In the genomic region with DNA sequence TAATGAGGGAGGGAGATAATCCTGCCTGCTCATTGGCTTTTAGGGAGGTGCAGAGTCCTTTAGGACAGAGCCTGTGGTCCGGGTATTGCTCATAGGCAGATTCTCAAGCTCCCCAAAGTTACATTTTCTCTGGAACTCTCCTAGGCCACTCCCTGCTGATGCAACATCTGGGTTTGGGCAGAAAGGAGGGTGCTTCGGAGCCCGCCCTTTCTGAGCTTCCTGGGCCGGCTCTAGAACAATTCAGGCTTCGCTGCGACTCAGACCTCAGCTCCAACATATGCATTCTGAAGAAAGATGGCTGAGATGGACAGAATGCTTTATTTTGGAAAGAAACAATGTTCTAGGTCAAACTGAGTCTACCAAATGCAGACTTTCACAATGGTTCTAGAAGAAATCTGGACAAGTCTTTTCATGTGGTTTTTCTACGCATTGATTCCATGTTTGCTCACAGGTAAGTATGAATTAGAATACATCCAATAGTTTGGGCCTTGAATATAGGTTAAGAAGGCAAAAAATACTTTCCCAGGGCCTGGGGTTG, we compare ENCODE assay signal across 1 cellular context.
TF ChIP-seq lines count a peak whose summit lies in the region.

TSS of gene IL20RB (plus strand) at position 233 of the 538 bp plus-strand sequence. CDS start at position 364, 131 bp downstream.

TF ChIP-seq in A549, 52 proteins besides CTCF, POLR2A, EP300 and RAD21 (continued from another document):
- TF ChIP-seq FOXS1 (CRISPR knock-in tag; IDR thresholded peaks at IDR 0.05) (no peak), CHD4 (IDR thresholded peaks at IDR 0.05; ENCODE audit: borderline replicate concordance) (no peak)
- TF ChIP-seq, protein P1, sequence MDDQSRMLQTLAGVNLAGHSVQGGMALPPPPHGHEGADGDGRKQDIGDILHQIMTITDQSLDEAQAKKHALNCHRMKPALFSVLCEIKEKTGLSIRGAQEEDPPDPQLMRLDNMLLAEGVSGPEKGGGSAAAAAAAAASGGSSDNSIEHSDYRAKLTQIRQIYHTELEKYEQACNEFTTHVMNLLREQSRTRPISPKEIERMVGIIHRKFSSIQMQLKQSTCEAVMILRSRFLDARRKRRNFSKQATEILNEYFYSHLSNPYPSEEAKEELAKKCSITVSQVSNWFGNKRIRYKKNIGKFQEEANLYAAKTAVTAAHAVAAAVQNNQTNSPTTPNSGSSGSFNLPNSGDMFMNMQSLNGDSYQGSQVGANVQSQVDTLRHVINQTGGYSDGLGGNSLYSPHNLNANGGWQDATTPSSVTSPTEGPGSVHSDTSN (IDR thresholded peaks at IDR 0.05) = no peak
